14 cellular contexts compared by ENCODE assay signal in the genomic region with DNA sequence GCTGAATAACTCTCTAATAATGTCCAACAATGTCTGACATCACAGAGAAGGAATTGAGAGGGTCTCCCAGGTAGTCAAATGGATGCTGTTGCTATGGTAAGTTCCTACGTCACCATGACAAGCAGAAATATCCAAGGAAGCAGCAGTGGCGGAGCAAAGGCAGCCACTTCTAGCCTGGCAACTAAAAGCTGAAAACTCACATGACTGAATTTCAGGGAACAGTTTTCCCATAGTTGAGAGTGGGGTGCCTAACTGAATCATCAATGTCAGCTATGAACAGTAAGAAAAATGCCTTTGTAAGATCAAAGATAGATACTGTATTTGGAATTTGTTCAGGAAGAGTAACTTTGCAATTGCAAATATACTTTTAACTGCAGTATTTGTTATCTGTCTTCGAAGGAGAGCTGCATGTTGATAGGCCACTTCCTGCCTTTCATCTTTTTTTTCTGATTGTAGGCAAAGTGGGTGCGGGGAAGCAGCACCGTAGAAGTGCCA.
DNase-seq lines count a peak whose midpoint lies in the region; ATAC-seq and TF ChIP-seq lines count a peak whose summit lies in the region.
"Had no signal": no experiment of that assay in that cellular context is flagged by ENCODE, and none has a peak within 500 bp of the region (broad histone marks: within the 10 kb centered on the region; RNA-seq: fewer than 3 reads in every experiment).

No MANE protein-coding gene starts in this region.

- no peaks in the 10 kb centered on the region for H3K36me3 Mint-ChIP-seq in activated CD8-positive, alpha-beta T cell treated with anti-CD3 and anti-CD28 coated beads, Interleukin-2, amount 10 ng/mL, durations not matched to agents 7 days and 5 days (ENCODE audit: low read depth)
- H3K36me3 Mint-ChIP-seq in activated CD8-positive, alpha-beta T cell treated with anti-CD3 and anti-CD28 coated beads for 36 hours (ENCODE audit: low read depth) = no peaks in the 10 kb centered on the region
- H3K36me3 Mint-ChIP-seq: activated CD4-positive, alpha-beta memory T cell treated with anti-CD3 and anti-CD28 coated beads for 36 hours had no signal

- POLR2A ChIA-PET in activated CD8-positive, alpha-beta T cell treated with anti-CD3 and anti-CD28 coated beads, Interleukin-2, amount 10 ng/mL, durations not matched to agents 7 days and 5 days (lab: Charles Lee) = no interaction called here
- POLR2A ChIA-PET in activated CD8-positive, alpha-beta T cell treated with anti-CD3 and anti-CD28 coated beads for 36 hours (lab: Charles Lee) = interaction anchor here (1.2 kb wide), 1 partner anchor 9 kb away, joined by 3 read pairs; no protein-coding TSS in a partner anchor

- no peaks in the 10 kb centered on the region for H3K79me1 ChIP-seq in mesendoderm (ENCODE audit: low read length)

- H3K36me3 ChIP-seq in HUES64 (ENCODE audit: insufficient read depth, low read length) = no peaks in the 10 kb centered on the region
- H3K36me3 ChIP-seq in mesendoderm (ENCODE audit: control insufficient read depth, insufficient read depth, low read length) = no peaks in the 10 kb centered on the region
- H3K36me3 ChIP-seq: pancreas, tibial nerve had no signal

- intact Hi-C loops in activated CD8-positive, alpha-beta T cell treated with anti-CD3 and anti-CD28 coated beads for 36 hours (cut with micrococcal nuclease) = no loop called here

- H3K27me3 ChIP-seq in HUES64 (ENCODE audit: insufficient read depth, low read length) (no peaks in the 10 kb centered on the region), mesendoderm (ENCODE audit: insufficient read depth, low read length, poor library complexity) (no peaks in the 10 kb centered on the region)
- H3K27me3 ChIP-seq: pancreas, tibial nerve had no signal

- CTCF ChIA-PET in activated CD8-positive, alpha-beta T cell treated with anti-CD3 and anti-CD28 coated beads, Interleukin-2, amount 10 ng/mL, durations not matched to agents 7 days and 5 days (lab: Charles Lee) = interaction anchor here (1.1 to 2.2 kb wide), 4 partner anchors 9 to 243 kb away, joined by 3 to 11 read pairs (median 4); no protein-coding TSS in a partner anchor
- CTCF ChIA-PET in activated CD8-positive, alpha-beta T cell treated with anti-CD3 and anti-CD28 coated beads for 36 hours (lab: Charles Lee) = interaction anchor here (0.8 to 2.1 kb wide), 7 partner anchors 9 to 161 kb away, joined by 3 to 19 read pairs (median 3); no protein-coding TSS in a partner anchor

- no peak overlapping the region for H3K23ac ChIP-seq in mesendoderm (ENCODE audit: low read length)

- no peak overlapping the region for H3K4ac ChIP-seq in mesendoderm (ENCODE audit: low read depth, low read length)

- no peak overlapping the region for H2BK5ac ChIP-seq in mesendoderm (ENCODE audit: low read length)

- H3K4me3 Mint-ChIP-seq in activated CD8-positive, alpha-beta T cell treated with anti-CD3 and anti-CD28 coated beads, Interleukin-2, amount 10 ng/mL, durations not matched to agents 7 days and 5 days = peak overlapping the region; percentile 16
- H3K4me3 Mint-ChIP-seq in activated CD8-positive, alpha-beta T cell treated with anti-CD3 and anti-CD28 coated beads for 36 hours = no peak overlapping the region
- H3K4me3 Mint-ChIP-seq: activated CD4-positive, alpha-beta memory T cell treated with anti-CD3 and anti-CD28 coated beads for 36 hours had no signal

- H3K27ac Mint-ChIP-seq in activated CD8-positive, alpha-beta T cell treated with anti-CD3 and anti-CD28 coated beads, Interleukin-2, amount 10 ng/mL, durations not matched to agents 7 days and 5 days = no peak overlapping the region
- H3K27ac Mint-ChIP-seq in activated CD8-positive, alpha-beta T cell treated with anti-CD3 and anti-CD28 coated beads for 36 hours = no peak overlapping the region
- H3K27ac Mint-ChIP-seq: activated CD4-positive, alpha-beta memory T cell treated with anti-CD3 and anti-CD28 coated beads for 36 hours had no signal

- H3K9me3 Mint-ChIP-seq in activated CD8-positive, alpha-beta T cell treated with anti-CD3 and anti-CD28 coated beads, Interleukin-2, amount 10 ng/mL, durations not matched to agents 7 days and 5 days (ENCODE audit: insufficient read depth) = no peaks in the 10 kb centered on the region
- no peaks in the 10 kb centered on the region for H3K9me3 Mint-ChIP-seq in activated CD8-positive, alpha-beta T cell treated with anti-CD3 and anti-CD28 coated beads for 36 hours
- H3K9me3 Mint-ChIP-seq: activated CD4-positive, alpha-beta memory T cell treated with anti-CD3 and anti-CD28 coated beads for 36 hours had no signal

- 25% methylated on average over 5 of the region's 5 CpGs for WGBS in HUES64
- no CpG with 5 or more reads among the region's 5 CpGs for WGBS in mesendoderm (ENCODE audit: extremely low coverage, insufficient coverage, low lambda C conversion rate)

- H3K27ac ChIP-seq in HUES64 (ENCODE audit: low read depth, low read length) (peak overlapping the region; percentile 31; the same call in 1 of the 2 replicates), mesendoderm (ENCODE audit: low read depth, low read length) (no peak overlapping the region)
- H3K27ac ChIP-seq: pancreas, tibial nerve had no signal

- no peak overlapping the region for H4K5ac ChIP-seq in mesendoderm (ENCODE audit: low read length)

- H3K9me3 ChIP-seq in HUES64 (ENCODE audit: insufficient read depth, low read depth, low read length) = no peaks in the 10 kb centered on the region; the same call in 1 of the 2 replicates
- H3K9me3 ChIP-seq: pancreas, tibial nerve had no signal

- no peak for DNase-seq in activated CD8-positive, alpha-beta T cell treated with anti-CD3 and anti-CD28 coated beads, Interleukin-2, amount 10 ng/mL, durations not matched to agents 7 days and 5 days
- no peak for DNase-seq in activated CD8-positive, alpha-beta T cell treated with anti-CD3 and anti-CD28 coated beads for 36 hours
- DNase-seq in central memory CD4-positive, alpha-beta T cell = peak; percentile 32
- DNase-seq in mesendoderm (peak; percentile 94), NCI-H69 (lab: John Stamatoyannopoulos, UW) (no peak), COR-L47 (lab: John Stamatoyannopoulos, UW) (no peak)
- no peak for DNase-seq in stimulated activated CD4-positive, alpha-beta T cell treated with anti-CD3 and anti-CD28 coated beads, Interleukin-4, amount 100 ng/mL, for 24 hours
- DNase-seq: activated CD4-positive, alpha-beta memory T cell treated with anti-CD3 and anti-CD28 coated beads for 36 hours; NCI-H1092 treated with DMSO at 0.1 percent for 48 hours; NCI-H524; pancreas; stimulated activated CD4-positive, alpha-beta T cell treated with anti-CD3 and anti-CD28 coated beads, Interleukin-12 subunit alpha, Interleukin-12 subunit beta, amount 100 ng/mL, for 4 hours had no signal

- TF ChIP-seq CTCF in activated CD8-positive, alpha-beta T cell treated with anti-CD3 and anti-CD28 coated beads for 36 hours (IDR thresholded peaks at IDR 0.05) = no peak

- no peak overlapping the region for H2AK5ac ChIP-seq in mesendoderm (ENCODE audit: low read length)

- H3K79me2 ChIP-seq in mesendoderm (ENCODE audit: control insufficient read depth, insufficient read depth, low read length) = no peaks in the 10 kb centered on the region

- H3K27me3 Mint-ChIP-seq in activated CD8-positive, alpha-beta T cell treated with anti-CD3 and anti-CD28 coated beads, Interleukin-2, amount 10 ng/mL, durations not matched to agents 7 days and 5 days (ENCODE audit: low read depth) = no peaks in the 10 kb centered on the region
- no peaks in the 10 kb centered on the region for H3K27me3 Mint-ChIP-seq in activated CD8-positive, alpha-beta T cell treated with anti-CD3 and anti-CD28 coated beads for 36 hours
- H3K27me3 Mint-ChIP-seq: activated CD4-positive, alpha-beta memory T cell treated with anti-CD3 and anti-CD28 coated beads for 36 hours had no signal

- no peak overlapping the region for H3K18ac ChIP-seq in mesendoderm (ENCODE audit: low read length)

- H3K9ac ChIP-seq in HUES64 (ENCODE audit: low read depth, low read length) (0 out of 2 replicates have a peak overlapping the region, but pooled peaks have one; percentile 29), mesendoderm (ENCODE audit: low read length) (no peak overlapping the region)

- H2BK120ac ChIP-seq in mesendoderm (ENCODE audit: low read depth, low read length) = no peak overlapping the region

- no peak overlapping the region for H2BK15ac ChIP-seq in mesendoderm (replicated peaks; ENCODE audit: low read depth)

- peaks cover 22% of the 10 kb centered on the region for H3K4me1 Mint-ChIP-seq in activated CD8-positive, alpha-beta T cell treated with anti-CD3 and anti-CD28 coated beads, Interleukin-2, amount 10 ng/mL, durations not matched to agents 7 days and 5 days (ENCODE audit: low read depth)
- peaks cover 47% of the 10 kb centered on the region for H3K4me1 Mint-ChIP-seq in activated CD8-positive, alpha-beta T cell treated with anti-CD3 and anti-CD28 coated beads for 36 hours (ENCODE audit: low read depth)

- H3K4me1 ChIP-seq in HUES64 (ENCODE audit: insufficient read depth, low read length) (peaks cover 33% of the 10 kb centered on the region), mesendoderm (ENCODE audit: control insufficient read depth, low read depth, low read length) (peaks cover 2% of the 10 kb centered on the region)

- no peak overlapping the region for H3K4me3 ChIP-seq in HUES64 (ENCODE audit: low read length)
- H3K4me3 ChIP-seq in mesendoderm (ENCODE audit: low read length) = no peak overlapping the region
- H3K4me3 ChIP-seq: pancreas, tibial nerve had no signal

- no peak overlapping the region for H3K4me2 ChIP-seq in mesendoderm (ENCODE audit: low read length)

- no peak for ATAC-seq in activated CD8-positive, alpha-beta T cell treated with anti-CD3 and anti-CD28 coated beads, Interleukin-2, amount 10 ng/mL, durations not matched to agents 7 days and 5 days
- no peak for ATAC-seq in activated CD8-positive, alpha-beta T cell treated with anti-CD3 and anti-CD28 coated beads for 36 hours
- ATAC-seq: pancreas had no signal

- H3K56ac ChIP-seq in mesendoderm (ENCODE audit: low read length) = no peak overlapping the region

- H4K8ac ChIP-seq in mesendoderm (ENCODE audit: low read depth, low read length) = no peak overlapping the region

Comparison
In these comparisons a context has a peak if more than half of its experiments do, and no peak if none do; other contexts are left out.
1. DNase-seq: peak in central memory CD4-positive, alpha-beta T cell (single experiment) and mesendoderm (single experiment); none in activated CD8-positive, alpha-beta T cell treated with anti-CD3 and anti-CD28 coated beads, Interleukin-2, amount 10 ng/mL, durations not matched to agents 7 days and 5 days (single experiment), activated CD8-positive, alpha-beta T cell treated with anti-CD3 and anti-CD28 coated beads for 36 hours (single experiment), stimulated activated CD4-positive, alpha-beta T cell treated with anti-CD3 and anti-CD28 coated beads, Interleukin-4, amount 100 ng/mL, for 24 hours (single experiment), NCI-H69 (single experiment) and COR-L47 (single experiment).